Comparison of ENCODE assay signal across 1 cellular context in genomic region chr19:8218127-8218526, GRCh38. TPM values are rescaled to one million over a fixed set of nuclear protein-coding genes. Genes with fewer than 3 reads are reported as not detected.
"Had no signal": no experiment of that assay in that cellular context is flagged by ENCODE, and none has a peak within 500 bp of the region (broad histone marks: within the 10 kb centered on the region; RNA-seq: fewer than 3 reads in every experiment).

No MANE protein-coding gene starts in this region.

RNA-seq across cellular contexts. Expression of gene CERS4, which starts 9.0 kb away (rescaled TPM):
- total RNA-seq: myocyte had no signal
